ENCODE assay signal across 17 cellular contexts in genomic region chr4:141768954-141769353, GRCh38.
A peak's percentile ranks its signal among the peaks of the same experiment; 100 is the strongest.
DNase-seq lines count a peak whose midpoint lies in the region; ATAC-seq and TF ChIP-seq lines count a peak whose summit lies in the region.
"Had no signal": no experiment of that assay in that cellular context is flagged by ENCODE, and none has a peak within 500 bp of the region (broad histone marks: within the 10 kb centered on the region; RNA-seq: fewer than 3 reads in every experiment).

No MANE protein-coding gene starts in this region.

- no peak overlapping the region for H3K27ac ChIP-seq in breast epithelium
- H3K27ac ChIP-seq: cardiac muscle cell, epithelial cell of prostate, right lobe of liver had no signal

- CTCF ChIA-PET in MCF 10A (lab: Yijun Ruan, JAX), result interaction anchor here (0.7 kb wide), 1 partner anchor 144 kb away, joined by 3 read pairs; no protein-coding TSS in a partner anchor

- no peak overlapping the region for H3K4me3 Mint-ChIP-seq in MCF 10A (ENCODE audit: unreplicated experiment)
- no peak overlapping the region for H3K4me3 Mint-ChIP-seq in activated T-helper 2 cell treated with anti-CD3 and anti-CD28 coated beads, Interferon-gamma antibody, Interleukin-2, Interleukin-4, amounts not matched to agents 10 μg/mL and 5 μg/mL and 100 μg/mL, durations not matched to agents 14 hours and 24 hours and 36 hours (ENCODE audit: low read depth)
- H3K4me3 Mint-ChIP-seq: activated B cell treated with CpG ODN at 0.5 μM for 24 hours had no signal

- peaks cover 9% of the 10 kb centered on the region for H3K4me1 Mint-ChIP-seq in MCF 10A (ENCODE audit: insufficient read depth, unreplicated experiment)
- peaks cover 13% of the 10 kb centered on the region for H3K4me1 Mint-ChIP-seq in activated T-helper 2 cell treated with anti-CD3 and anti-CD28 coated beads, Interferon-gamma antibody, Interleukin-2, Interleukin-4, amounts not matched to agents 10 μg/mL and 5 μg/mL and 100 μg/mL, durations not matched to agents 14 hours and 24 hours and 36 hours (ENCODE audit: low read depth)
- H3K4me1 Mint-ChIP-seq: activated B cell treated with CpG ODN at 0.5 μM for 24 hours had no signal

- TF ChIP-seq POLR2A in breast epithelium (IDR thresholded peaks at IDR 0.05), result no peak

- peak; percentile 58 for DNase-seq in MCF 10A (ENCODE audit: unreplicated experiment)
- DNase-seq in breast epithelium (ENCODE audit: low spot score in 2 of 2), result no peak
- peak; percentile 80 for DNase-seq in adipocyte (ENCODE audit: low read depth)
- DNase-seq in fibroblast of the aortic adventitia (ENCODE audit: low read depth), result peak; percentile 74
- peak; percentile 24 for DNase-seq in superior temporal gyrus (ENCODE audit: extremely low spot score)
- DNase-seq in activated T-helper 2 cell treated with anti-CD3 and anti-CD28 coated beads, Interferon-gamma antibody, Interleukin-2, Interleukin-4, amounts not matched to agents 10 μg/mL and 5 μg/mL and 100 μg/mL, durations not matched to agents 14 hours and 24 hours and 36 hours (ENCODE audit: low spot score), result no peak
- no peak for DNase-seq in BE2C
- DNase-seq: 8988T; activated B cell treated with CpG ODN at 0.5 μM for 24 hours; activated T-cell treated with anti-CD3 and anti-CD28 coated beads, Interleukin-2, amount 50 U/mL, for 1 hour; islet precursor cell; NCI-H748 treated with DMSO at 0.1 percent for 48 hours; right lobe of liver; trophoblast cell had no signal

- H3K36me3 Mint-ChIP-seq in MCF 10A (ENCODE audit: insufficient read depth, unreplicated experiment), result no peaks in the 10 kb centered on the region
- no peaks in the 10 kb centered on the region for H3K36me3 Mint-ChIP-seq in activated T-helper 2 cell treated with anti-CD3 and anti-CD28 coated beads, Interferon-gamma antibody, Interleukin-2, Interleukin-4, amounts not matched to agents 10 μg/mL and 5 μg/mL and 100 μg/mL, durations not matched to agents 14 hours and 24 hours and 36 hours (ENCODE audit: low read depth)

- H3K27me3 Mint-ChIP-seq in MCF 10A (ENCODE audit: insufficient read depth, unreplicated experiment), result no peaks in the 10 kb centered on the region
- H3K27me3 Mint-ChIP-seq in activated T-helper 2 cell treated with anti-CD3 and anti-CD28 coated beads, Interferon-gamma antibody, Interleukin-2, Interleukin-4, amounts not matched to agents 10 μg/mL and 5 μg/mL and 100 μg/mL, durations not matched to agents 14 hours and 24 hours and 36 hours (ENCODE audit: low read depth), result no peaks in the 10 kb centered on the region
- H3K27me3 Mint-ChIP-seq: activated B cell treated with CpG ODN at 0.5 μM for 24 hours had no signal

- H3K4me1 ChIP-seq in breast epithelium, result no peaks in the 10 kb centered on the region
- H3K4me1 ChIP-seq in adipocyte (ENCODE audit: control insufficient read depth, insufficient read depth, low read length), result peaks cover 8% of the 10 kb centered on the region
- no peaks in the 10 kb centered on the region for H3K4me1 ChIP-seq in BE2C

- no peaks in the 10 kb centered on the region for H3K9me3 ChIP-seq in breast epithelium
- no peaks in the 10 kb centered on the region for H3K9me3 ChIP-seq in adipocyte (ENCODE audit: control insufficient read depth, low read length)
- no peaks in the 10 kb centered on the region for H3K9me3 ChIP-seq in BE2C
- H3K9me3 ChIP-seq: right lobe of liver had no signal

- peak overlapping the region; percentile 14 for H3K27ac Mint-ChIP-seq in MCF 10A (ENCODE audit: low read depth, unreplicated experiment)
- no peak overlapping the region for H3K27ac Mint-ChIP-seq in activated T-helper 2 cell treated with anti-CD3 and anti-CD28 coated beads, Interferon-gamma antibody, Interleukin-2, Interleukin-4, amounts not matched to agents 10 μg/mL and 5 μg/mL and 100 μg/mL, durations not matched to agents 14 hours and 24 hours and 36 hours
- H3K27ac Mint-ChIP-seq: activated B cell treated with CpG ODN at 0.5 μM for 24 hours had no signal

- no TSS peak for BruUV-seq in MCF 10A (replicated peaks; lab: Mats Ljungman, UMichigan)

- no peaks in the 10 kb centered on the region for H3K36me3 ChIP-seq in breast epithelium
- no peaks in the 10 kb centered on the region for H3K36me3 ChIP-seq in adipocyte (ENCODE audit: control insufficient read depth, insufficient read depth, low read length, severe bottlenecking)
- H3K36me3 ChIP-seq in BE2C, result no peaks in the 10 kb centered on the region
- H3K36me3 ChIP-seq: cardiac muscle cell, right lobe of liver had no signal

- intact Hi-C loops in MCF 10A (cut with micrococcal nuclease) (no loop called here), breast epithelium (cut with DNase I; ENCODE audit: low total_unique reads) (no loop called here)
- intact Hi-C loops in activated T-helper 2 cell treated with anti-CD3 and anti-CD28 coated beads, Interferon-gamma antibody, Interleukin-2, Interleukin-4, amounts not matched to agents 10 μg/mL and 5 μg/mL and 100 μg/mL, durations not matched to agents 14 hours and 24 hours and 36 hours (cut with micrococcal nuclease), result no loop called here

- H3K9ac ChIP-seq in adipocyte (ENCODE audit: low read length), result no peak overlapping the region

- POLR2A ChIA-PET in MCF 10A (lab: Yijun Ruan, JAX), result interaction anchor here (1.2 kb wide), 1 partner anchor 8 kb away, joined by 3 read pairs; no protein-coding TSS in a partner anchor

- H3K9me3 Mint-ChIP-seq in MCF 10A (ENCODE audit: unreplicated experiment), result no peaks in the 10 kb centered on the region
- peaks cover 6% of the 10 kb centered on the region for H3K9me3 Mint-ChIP-seq in activated T-helper 2 cell treated with anti-CD3 and anti-CD28 coated beads, Interferon-gamma antibody, Interleukin-2, Interleukin-4, amounts not matched to agents 10 μg/mL and 5 μg/mL and 100 μg/mL, durations not matched to agents 14 hours and 24 hours and 36 hours

- H3K27me3 ChIP-seq in breast epithelium, result no peaks in the 10 kb centered on the region
- no peaks in the 10 kb centered on the region for H3K27me3 ChIP-seq in adipocyte (replicated peaks; ENCODE audit: control insufficient read depth, insufficient read depth, low read length)
- H3K27me3 ChIP-seq in BE2C, result no peaks in the 10 kb centered on the region
- H3K27me3 ChIP-seq: cardiac muscle cell, right lobe of liver had no signal

- TF ChIP-seq CTCF in MCF 10A (IDR thresholded peaks at IDR 0.05; ENCODE audit: unreplicated experiment) (no peak), breast epithelium (IDR thresholded peaks at IDR 0.05) (no peak), fibroblast of the aortic adventitia (IDR thresholded peaks at IDR 0.05; ENCODE audit: insufficient read depth, low read length) (no peak), BE2C (IDR thresholded peaks at IDR 0.05; ENCODE audit: low read depth, low read length) (no peak)

- ATAC-seq in GM19463 (IDR thresholded peaks at IDR 0.05; ENCODE audit: unreplicated experiment), result no peak
- ATAC-seq: right lobe of liver had no signal

- H3K4me3 ChIP-seq in breast epithelium, result no peak overlapping the region
- H3K4me3 ChIP-seq in adipocyte (ENCODE audit: low read length), result peak overlapping the region; percentile 44
- H3K4me3 ChIP-seq in fibroblast of the aortic adventitia (ENCODE audit: low read depth, low read length), result no peak overlapping the region
- H3K4me3 ChIP-seq in BE2C (ENCODE audit: low read depth, low read length), result no peak overlapping the region
- H3K4me3 ChIP-seq: cardiac muscle cell, right lobe of liver had no signal

Comparison
In these comparisons a context has a peak if more than half of its experiments do, and no peak if none do; other contexts are left out.
1. DNase-seq: peak in MCF 10A (single experiment), adipocyte (single experiment), fibroblast of the aortic adventitia (single experiment) and superior temporal gyrus (single experiment); none in breast epithelium (0 of 2), activated T-helper 2 cell treated with anti-CD3 and anti-CD28 coated beads, Interferon-gamma antibody, Interleukin-2, Interleukin-4, amounts not matched to agents 10 μg/mL and 5 μg/mL and 100 μg/mL, durations not matched to agents 14 hours and 24 hours and 36 hours (single experiment) and BE2C (single experiment).